ENCODE assay signal across 1 cellular context in the genomic region with DNA sequence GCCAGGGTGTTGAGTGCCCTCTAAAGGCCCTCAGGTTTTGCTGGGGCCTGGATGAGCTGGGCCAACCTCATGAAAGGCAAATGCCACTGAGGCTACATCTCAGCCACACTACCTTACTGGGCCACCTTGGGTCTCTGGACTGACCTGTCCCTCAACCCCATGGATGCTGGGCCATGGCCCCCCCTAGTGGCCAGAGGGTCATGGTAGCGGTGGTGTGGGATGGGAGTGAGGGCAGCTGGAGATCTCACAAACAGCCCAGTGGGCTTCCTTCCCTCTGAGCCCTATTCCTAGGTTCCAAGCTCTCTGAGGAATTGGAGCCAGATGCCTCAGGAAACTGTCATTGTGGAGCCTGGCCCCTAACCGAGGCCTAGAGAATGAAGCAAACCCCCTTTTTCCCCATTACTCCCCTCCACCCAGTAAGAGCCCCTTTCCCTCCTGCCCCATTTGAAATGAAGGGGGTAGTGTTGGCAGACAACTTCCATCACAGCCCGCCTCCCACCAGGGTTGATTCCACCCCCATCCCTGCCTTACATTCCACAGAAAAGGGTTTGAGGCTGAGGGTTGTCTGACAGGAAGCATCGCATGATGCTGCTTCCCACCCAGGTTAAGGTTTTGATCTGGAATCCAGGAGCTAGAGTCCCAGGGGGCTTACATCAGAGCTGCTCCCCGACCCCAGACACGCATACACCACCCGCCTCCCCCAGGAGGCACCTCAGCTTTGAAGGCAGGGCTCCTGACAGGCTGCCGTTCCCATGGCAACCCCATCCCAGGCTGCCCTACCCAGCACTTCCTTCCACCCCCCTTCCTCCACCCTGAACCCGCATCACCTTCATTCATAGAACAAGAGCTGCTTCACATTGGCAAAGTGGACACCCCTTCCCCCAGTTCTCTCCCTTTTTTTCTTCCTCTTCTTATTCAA.
TF ChIP-seq lines count a peak whose summit lies in the region.

No MANE protein-coding gene starts in this region.

TF ChIP-seq in WTC11, 78 proteins besides CTCF, POLR2A, EP300 and RAD21 (continued from another document):
- TF ChIP-seq, protein P1, sequence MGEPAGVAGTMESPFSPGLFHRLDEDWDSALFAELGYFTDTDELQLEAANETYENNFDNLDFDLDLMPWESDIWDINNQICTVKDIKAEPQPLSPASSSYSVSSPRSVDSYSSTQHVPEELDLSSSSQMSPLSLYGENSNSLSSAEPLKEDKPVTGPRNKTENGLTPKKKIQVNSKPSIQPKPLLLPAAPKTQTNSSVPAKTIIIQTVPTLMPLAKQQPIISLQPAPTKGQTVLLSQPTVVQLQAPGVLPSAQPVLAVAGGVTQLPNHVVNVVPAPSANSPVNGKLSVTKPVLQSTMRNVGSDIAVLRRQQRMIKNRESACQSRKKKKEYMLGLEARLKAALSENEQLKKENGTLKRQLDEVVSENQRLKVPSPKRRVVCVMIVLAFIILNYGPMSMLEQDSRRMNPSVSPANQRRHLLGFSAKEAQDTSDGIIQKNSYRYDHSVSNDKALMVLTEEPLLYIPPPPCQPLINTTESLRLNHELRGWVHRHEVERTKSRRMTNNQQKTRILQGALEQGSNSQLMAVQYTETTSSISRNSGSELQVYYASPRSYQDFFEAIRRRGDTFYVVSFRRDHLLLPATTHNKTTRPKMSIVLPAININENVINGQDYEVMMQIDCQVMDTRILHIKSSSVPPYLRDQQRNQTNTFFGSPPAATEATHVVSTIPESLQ (CRISPR knock-in tag; IDR thresholded peaks at IDR 0.05): no peak
- TF ChIP-seq NR3C1 (CRISPR knock-in tag; conservative IDR thresholded peaks at IDR 0.05; ENCODE audit: low read depth) (no peak), ZNF232 (CRISPR knock-in tag; IDR thresholded peaks at IDR 0.05) (0 out of 2 replicates have a peak, but pooled peaks have one; percentile 19)
- TF ChIP-seq, protein P2, sequence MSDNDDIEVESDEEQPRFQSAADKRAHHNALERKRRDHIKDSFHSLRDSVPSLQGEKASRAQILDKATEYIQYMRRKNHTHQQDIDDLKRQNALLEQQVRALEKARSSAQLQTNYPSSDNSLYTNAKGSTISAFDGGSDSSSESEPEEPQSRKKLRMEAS (CRISPR knock-in tag; IDR thresholded peaks at IDR 0.05): peak; percentile 36; the same call in 1 of the 2 replicates
